Comparison of ENCODE assay signal across 2 cellular contexts in the genomic region with DNA sequence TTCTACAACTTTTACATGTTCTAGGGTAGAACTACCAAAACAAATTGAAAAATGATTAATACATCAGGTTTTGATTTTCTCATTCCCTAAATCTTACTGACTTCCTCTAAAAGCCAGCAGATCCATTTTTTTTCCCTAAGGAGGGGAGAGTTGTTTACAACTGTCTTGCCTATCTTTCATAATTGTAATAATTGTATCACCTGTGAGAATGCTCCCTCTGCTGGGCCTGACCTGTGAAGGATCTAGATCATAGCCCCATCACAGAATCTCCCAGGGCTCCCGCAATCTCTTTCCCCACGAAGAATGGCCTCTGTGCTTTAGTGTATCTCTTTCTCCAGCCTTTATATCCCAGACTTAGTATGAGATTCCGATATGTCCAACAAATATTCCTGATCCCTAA.
A peak's percentile ranks its signal among the peaks of the same experiment; 100 is the strongest.
TF ChIP-seq lines count a peak whose summit lies in the region.

No MANE protein-coding gene starts in this region.

TF ChIP-seq in Ishikawa, 13 proteins besides CTCF, POLR2A, EP300 and RAD21:
- TF ChIP-seq, protein P1, sequence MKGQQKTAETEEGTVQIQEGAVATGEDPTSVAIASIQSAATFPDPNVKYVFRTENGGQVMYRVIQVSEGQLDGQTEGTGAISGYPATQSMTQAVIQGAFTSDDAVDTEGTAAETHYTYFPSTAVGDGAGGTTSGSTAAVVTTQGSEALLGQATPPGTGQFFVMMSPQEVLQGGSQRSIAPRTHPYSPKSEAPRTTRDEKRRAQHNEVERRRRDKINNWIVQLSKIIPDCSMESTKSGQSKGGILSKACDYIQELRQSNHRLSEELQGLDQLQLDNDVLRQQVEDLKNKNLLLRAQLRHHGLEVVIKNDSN (IDR thresholded peaks at IDR 0.05): no peak
- TF ChIP-seq YY1 (IDR thresholded peaks at IDR 0.05; ENCODE audit: low read depth) (no peak), CREB1 (IDR thresholded peaks at IDR 0.05; ENCODE audit: low read depth) (no peak)

TF ChIP-seq in K562, 482 proteins besides CTCF, POLR2A, EP300 and RAD21:
- TF ChIP-seq BMI1 (IDR thresholded peaks at IDR 0.05; ENCODE audit: low read length) (no peak), PPARD (CRISPR knock-in tag; IDR thresholded peaks at IDR 0.05) (no peak), ZEB2 (IDR thresholded peaks at IDR 0.05) (0 out of 2 replicates have a peak, but pooled peaks have one; percentile 23), FOXK2 (conservative IDR thresholded peaks at IDR 0.05 in 1 of 2, IDR thresholded peaks at IDR 0.05 in 1 of 2; ENCODE audit: low read depth in 2 of 2) (peak in 1 of 2 experiments; percentile 75; a peak in 3 of 4 replicates), HDAC1 (IDR thresholded peaks at IDR 0.05) (no peak)
- TF ChIP-seq, protein P2, sequence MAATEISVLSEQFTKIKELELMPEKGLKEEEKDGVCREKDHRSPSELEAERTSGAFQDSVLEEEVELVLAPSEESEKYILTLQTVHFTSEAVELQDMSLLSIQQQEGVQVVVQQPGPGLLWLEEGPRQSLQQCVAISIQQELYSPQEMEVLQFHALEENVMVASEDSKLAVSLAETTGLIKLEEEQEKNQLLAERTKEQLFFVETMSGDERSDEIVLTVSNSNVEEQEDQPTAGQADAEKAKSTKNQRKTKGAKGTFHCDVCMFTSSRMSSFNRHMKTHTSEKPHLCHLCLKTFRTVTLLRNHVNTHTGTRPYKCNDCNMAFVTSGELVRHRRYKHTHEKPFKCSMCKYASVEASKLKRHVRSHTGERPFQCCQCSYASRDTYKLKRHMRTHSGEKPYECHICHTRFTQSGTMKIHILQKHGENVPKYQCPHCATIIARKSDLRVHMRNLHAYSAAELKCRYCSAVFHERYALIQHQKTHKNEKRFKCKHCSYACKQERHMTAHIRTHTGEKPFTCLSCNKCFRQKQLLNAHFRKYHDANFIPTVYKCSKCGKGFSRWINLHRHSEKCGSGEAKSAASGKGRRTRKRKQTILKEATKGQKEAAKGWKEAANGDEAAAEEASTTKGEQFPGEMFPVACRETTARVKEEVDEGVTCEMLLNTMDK (IDR thresholded peaks at IDR 0.05; ENCODE audit: borderline replicate concordance, insufficient read depth, low read depth, low read length, poor library complexity, severe bottlenecking): peak; percentile 67
